14 cellular contexts compared by ENCODE assay signal in genomic region chr1:94971491-94971924, GRCh38. TPM values are rescaled to one million over a fixed set of nuclear protein-coding genes. Genes with fewer than 3 reads are reported as not detected.
DNase-seq lines count a peak whose midpoint lies in the region; ATAC-seq and TF ChIP-seq lines count a peak whose summit lies in the region.
"Had no signal": no experiment of that assay in that cellular context is flagged by ENCODE, and none has a peak within 500 bp of the region (broad histone marks: within the 10 kb centered on the region; RNA-seq: fewer than 3 reads in every experiment).

No MANE protein-coding gene starts in this region.

- no peak overlapping the region for H3K4me3 ChIP-seq in HFF-Myc (replicated peaks; ENCODE audit: low read depth, low read length)
- no peak overlapping the region for H3K4me3 ChIP-seq in adipocyte (ENCODE audit: low read length)
- H3K4me3 ChIP-seq in right cardiac atrium (ENCODE audit: low read length), result no peak overlapping the region
- H3K4me3 ChIP-seq in stomach, result no peak overlapping the region
- H3K4me3 ChIP-seq in effector memory CD4-positive, alpha-beta T cell (ENCODE audit: insufficient read depth, low read depth, low read length, poor library complexity, severe bottlenecking), result no peak overlapping the region
- H3K4me3 ChIP-seq: PC-9 had no signal

- H3K27ac ChIP-seq in right cardiac atrium (ENCODE audit: low read length), result peak overlapping the region; percentile 63
- peak overlapping the region; percentile 2 to 70 (median 45) for H3K27ac ChIP-seq in stomach
- H3K27ac ChIP-seq in effector memory CD4-positive, alpha-beta T cell (ENCODE audit: insufficient read depth, low read length, poor library complexity, severe bottlenecking), result no peak overlapping the region
- H3K27ac ChIP-seq: PC-9 had no signal

- H3K27me3 ChIP-seq in adipocyte (replicated peaks; ENCODE audit: control insufficient read depth, insufficient read depth, low read length), result no peaks in the 10 kb centered on the region
- no peaks in the 10 kb centered on the region for H3K27me3 ChIP-seq in right cardiac atrium (ENCODE audit: control insufficient read depth, insufficient read depth)
- H3K27me3 ChIP-seq in stomach, result no peaks in the 10 kb centered on the region
- H3K27me3 ChIP-seq in effector memory CD4-positive, alpha-beta T cell (replicated peaks; ENCODE audit: control insufficient read depth, insufficient read depth, low read length, poor library complexity, severe bottlenecking), result no peaks in the 10 kb centered on the region

- peak in 1 of 2 donors; percentile 17 for ATAC-seq in right cardiac atrium
- no peak for ATAC-seq in HG02623 (IDR thresholded peaks at IDR 0.05; ENCODE audit: unreplicated experiment)
- ATAC-seq: stimulated activated naive B cell treated with anti-CD40 and anti-IgM and Interleukin-4, amounts not matched to agents 10 μg/mL and 1 μg/mL and 100 μg/mL, for 72 hours had no signal

- H3K9me3 ChIP-seq in adipocyte (ENCODE audit: control insufficient read depth, low read length) (no peaks in the 10 kb centered on the region), right cardiac atrium (ENCODE audit: control insufficient read depth, low read length) (no peaks in the 10 kb centered on the region), stomach (no peaks in the 10 kb centered on the region)
- H3K9me3 ChIP-seq in effector memory CD4-positive, alpha-beta T cell (ENCODE audit: control insufficient read depth, low read length), result no peaks in the 10 kb centered on the region

- peak; percentile 65 for DNase-seq in HFF-Myc (ENCODE audit: extremely low read depth, low read depth)
- DNase-seq in adipocyte (ENCODE audit: low read depth), result peak; percentile 70
- no peak for DNase-seq in right cardiac atrium
- DNase-seq in stomach, result no peak
- DNase-seq in DMS 273 treated with DMSO at 0.1 percent for 48 hours (lab: John Stamatoyannopoulos, UW), result no peak
- no peak for DNase-seq in NCI-H446 treated with DMSO at 0.1 percent for 48 hours (lab: John Stamatoyannopoulos, UW)
- no peak for DNase-seq in effector memory CD4-positive, alpha-beta T cell
- DNase-seq: activated naive CD4-positive, alpha-beta T cell treated with anti-CD3 and anti-CD28 coated beads for 36 hours; DMS79 treated with DMSO at 0.1 percent for 48 hours; NCI-H1930; PC-9; small intestine; stimulated activated naive B cell treated with anti-CD40 and anti-IgM and Interleukin-4, amounts not matched to agents 10 μg/mL and 1 μg/mL and 100 μg/mL, for 72 hours had no signal

- H3K9ac ChIP-seq in adipocyte (ENCODE audit: low read length), result peak overlapping the region; percentile 67

- H3K36me3 ChIP-seq in adipocyte (ENCODE audit: control insufficient read depth, insufficient read depth, low read length, severe bottlenecking), result no peaks in the 10 kb centered on the region
- H3K36me3 ChIP-seq in stomach, result no peaks in the 10 kb centered on the region
- no peaks in the 10 kb centered on the region for H3K36me3 ChIP-seq in effector memory CD4-positive, alpha-beta T cell (ENCODE audit: control insufficient read depth, insufficient read depth, low read length)

- H3K4me1 ChIP-seq in adipocyte (ENCODE audit: control insufficient read depth, insufficient read depth, low read length), result peaks cover 46% of the 10 kb centered on the region
- peaks cover 8% of the 10 kb centered on the region for H3K4me1 ChIP-seq in right cardiac atrium (ENCODE audit: control insufficient read depth, insufficient read depth, low read length)
- H3K4me1 ChIP-seq in stomach, result peaks cover 0 to 25% (median 16%) of the 10 kb centered on the region in 4 donors
- no peaks in the 10 kb centered on the region for H3K4me1 ChIP-seq in effector memory CD4-positive, alpha-beta T cell (ENCODE audit: control insufficient read depth, insufficient read depth, low read length, poor library complexity, severe bottlenecking)

- no peak for TF ChIP-seq POLR2A in stomach (IDR thresholded peaks at IDR 0.05)

- no peak for TF ChIP-seq EP300 in stomach (IDR thresholded peaks at IDR 0.05)

- 27% methylated on average over 6 of the region's 6 CpGs for WGBS in right cardiac atrium
- 64 to 73% (median 68%) methylated on average over 6 of the region's 6 CpGs for WGBS in stomach, 5 donors

- intact Hi-C loops in right cardiac atrium (cut with DNase I), result no loop called here
- intact Hi-C loops in stomach (cut with DNase I; ENCODE audit: low total_unique reads), result no loop called here

- TF ChIP-seq CTCF in HFF-Myc (IDR thresholded peaks at IDR 0.05; ENCODE audit: low read depth, low read length, missing control alignments) (no peak), stomach (IDR thresholded peaks at IDR 0.05) (no peak)

RNA-seq across cellular contexts. Expression of gene CNN3, which starts 44.6 kb away (rescaled TPM):
- total RNA-seq in right cardiac atrium (100 to 1,000 TPM; 105 to 162 (median 112) TPM), stomach (100 to 1,000 TPM in 4 of 5 donors, 10 to 100 TPM in 1; 86.9 to 353 (median 220) TPM)
- polyA plus RNA-seq in right cardiac atrium (61.2 TPM), stomach (100 to 1,000 TPM in 1 of 3 donors, 10 to 100 TPM in 2; 70.0 to 129 (median 93.0) TPM)

Comparison
In these comparisons a context has a peak if more than half of its experiments do, and no peak if none do; other contexts are left out.
1. DNase-seq: peak in HFF-Myc (single experiment) and adipocyte (single experiment); none in right cardiac atrium (0 of 3), stomach (single experiment), DMS 273 treated with DMSO at 0.1 percent for 48 hours (single experiment), NCI-H446 treated with DMSO at 0.1 percent for 48 hours (single experiment) and effector memory CD4-positive, alpha-beta T cell (0 of 3).